ENCODE assay signal across 1 cellular context in genomic region chr17:82200743-82201497, GRCh38.
TF ChIP-seq lines count a peak whose summit lies in the region.

No MANE protein-coding gene starts in this region.

TF ChIP-seq in K562, 482 proteins besides CTCF, POLR2A, EP300 and RAD21 (continued from another document and continues in another):
- TF ChIP-seq ARID4B (CRISPR knock-in tag; IDR thresholded peaks at IDR 0.05) = no peak
- TF ChIP-seq ARID3A (IDR thresholded peaks at IDR 0.05; ENCODE audit: borderline replicate concordance, low read depth, low read length) = no peak; the same call in 1 of the 2 replicates
- TF ChIP-seq MXD1 (CRISPR knock-in tag; IDR thresholded peaks at IDR 0.05; ENCODE audit: borderline replicate concordance, poor library complexity, severe bottlenecking) = no peak
- TF ChIP-seq ZBTB17 (CRISPR knock-in tag; IDR thresholded peaks at IDR 0.05) = no peak
- no peak for TF ChIP-seq C11orf30 (IDR thresholded peaks at IDR 0.05; ENCODE audit: low read depth)
- no peak for TF ChIP-seq FOXK1 (CRISPR knock-in tag; IDR thresholded peaks at IDR 0.05; ENCODE audit: borderline replicate concordance)
- TF ChIP-seq SP1 (CRISPR knock-in tag; IDR thresholded peaks at IDR 0.05) = no peak
- TF ChIP-seq JUN (IDR thresholded peaks at IDR 0.05; ENCODE audit: borderline replicate concordance, low read depth, low read length) = no peak
- no peak for TF ChIP-seq JUN (CRISPR knock-in tag; IDR thresholded peaks at IDR 0.05; ENCODE audit: borderline replicate concordance)
- no peak for TF ChIP-seq EGR1 (conservative IDR thresholded peaks at IDR 0.05)
- no peak for TF ChIP-seq MCM5 (IDR thresholded peaks at IDR 0.05; ENCODE audit: low read depth)
- no peak for TF ChIP-seq HMG20B (CRISPR knock-in tag; IDR thresholded peaks at IDR 0.05)
- no peak for TF ChIP-seq CGGBP1 (CRISPR knock-in tag; IDR thresholded peaks at IDR 0.05)
- no peak for TF ChIP-seq ELK1 (CRISPR knock-in tag; IDR thresholded peaks at IDR 0.05)
- TF ChIP-seq GTF2E2 (tag; IDR thresholded peaks at IDR 0.05) = no peak
- TF ChIP-seq STAG1 (CRISPR knock-in tag; IDR thresholded peaks at IDR 0.05; ENCODE audit: borderline replicate concordance) = no peak
- TF ChIP-seq EWSR1 (IDR thresholded peaks at IDR 0.05; ENCODE audit: borderline replicate concordance, low read depth, partially characterized antibody) = no peak
- TF ChIP-seq IFI16 (CRISPR knock-in tag; IDR thresholded peaks at IDR 0.05) = no peak
- TF ChIP-seq ZNF79 (CRISPR knock-in tag; IDR thresholded peaks at IDR 0.05; ENCODE audit: low read depth) = no peak
- TF ChIP-seq GATA2 (CRISPR knock-in tag; IDR thresholded peaks at IDR 0.05) = no peak
- TF ChIP-seq DPF2 (IDR thresholded peaks at IDR 0.05) = peak; percentile 80
- no peak for TF ChIP-seq NR4A1 (CRISPR knock-in tag; IDR thresholded peaks at IDR 0.05)
- TF ChIP-seq NR4A1 (tag; IDR thresholded peaks at IDR 0.05) = 0 out of 2 replicates have a peak, but pooled peaks have one; percentile 17
- no peak for TF ChIP-seq ZNF134 (CRISPR knock-in tag; conservative IDR thresholded peaks at IDR 0.05)
- no peak for TF ChIP-seq KLF13 (tag; IDR thresholded peaks at IDR 0.05; ENCODE audit: borderline replicate concordance, low read depth)
- TF ChIP-seq PATZ1 (CRISPR knock-in tag; IDR thresholded peaks at IDR 0.05; ENCODE audit: borderline replicate concordance) = no peak
- TF ChIP-seq MXI1 (IDR thresholded peaks at IDR 0.05; ENCODE audit: low read depth, low read length) = no peak
- no peak for TF ChIP-seq ZNF785 (CRISPR knock-in tag; IDR thresholded peaks at IDR 0.05)
- no peak for TF ChIP-seq PBX2 (CRISPR knock-in tag; IDR thresholded peaks at IDR 0.05; ENCODE audit: low read depth)
- TF ChIP-seq PBX2 (tag; conservative IDR thresholded peaks at IDR 0.05; ENCODE audit: low read depth) = no peak
- peak; percentile 94 for TF ChIP-seq LEF1 (IDR thresholded peaks at IDR 0.05)
- no peak for TF ChIP-seq CBX3 (IDR thresholded peaks at IDR 0.05; ENCODE audit: borderline replicate concordance in 1 of 2, low read length in 2 of 2)
- no peak for TF ChIP-seq HMG20A (CRISPR knock-in tag; conservative IDR thresholded peaks at IDR 0.05)
- no peak for TF ChIP-seq PCBP1 (IDR thresholded peaks at IDR 0.05; ENCODE audit: low read depth, low read length, poor library complexity, severe bottlenecking)
- no peak for TF ChIP-seq E2F4 (CRISPR knock-in tag; IDR thresholded peaks at IDR 0.05; ENCODE audit: low read depth)
- TF ChIP-seq HNRNPLL (IDR thresholded peaks at IDR 0.05; ENCODE audit: low read depth, low read length, poor library complexity, severe bottlenecking) = no peak
- 0 out of 2 replicates have a peak, but pooled peaks have one; percentile 4 for TF ChIP-seq NFE2 (IDR thresholded peaks at IDR 0.05; ENCODE audit: low read depth)
- TF ChIP-seq SAFB2 (IDR thresholded peaks at IDR 0.05; ENCODE audit: borderline replicate concordance, low read depth, low read length, severe bottlenecking) = no peak
- no peak for TF ChIP-seq RFX1 (IDR thresholded peaks at IDR 0.05)
- TF ChIP-seq TCF7L2 (IDR thresholded peaks at IDR 0.05; ENCODE audit: low read depth, low read length) = no peak
- TF ChIP-seq ZNF282 (CRISPR knock-in tag; IDR thresholded peaks at IDR 0.05) = no peak
- peak; percentile 55; the same call in 1 of the 2 replicates for TF ChIP-seq NBN (IDR thresholded peaks at IDR 0.05; ENCODE audit: low read depth)
- no peak for TF ChIP-seq CAMTA2 (CRISPR knock-in tag; conservative IDR thresholded peaks at IDR 0.05)
- TF ChIP-seq FOXA1 (IDR thresholded peaks at IDR 0.05; ENCODE audit: borderline replicate concordance) = no peak
- TF ChIP-seq HEY1 (CRISPR knock-in tag; IDR thresholded peaks at IDR 0.05; ENCODE audit: borderline replicate concordance) = no peak
- TF ChIP-seq ZC3H11A (IDR thresholded peaks at IDR 0.05; ENCODE audit: low read depth, low read length) = no peak
- peak; percentile 70 for TF ChIP-seq CBFA2T3 (IDR thresholded peaks at IDR 0.05)
- no peak for TF ChIP-seq ZNF778 (CRISPR knock-in tag; IDR thresholded peaks at IDR 0.05)
- TF ChIP-seq HDAC8 (tag; IDR thresholded peaks at IDR 0.05) = no peak
- no peak for TF ChIP-seq CHD4 (IDR thresholded peaks at IDR 0.05; ENCODE audit: insufficient read depth, insufficient replicate concordance, low read depth, low read length, poor library complexity, severe bottlenecking)
- TF ChIP-seq E2F3 (CRISPR knock-in tag; IDR thresholded peaks at IDR 0.05) = no peak
- TF ChIP-seq SRSF7 (optimal IDR thresholded peaks at IDR 0.05; ENCODE audit: low read depth, low read length) = no peak
- TF ChIP-seq SRSF1 (IDR thresholded peaks at IDR 0.05; ENCODE audit: low read depth, low read length) = no peak
- TF ChIP-seq ZNF354B (CRISPR knock-in tag; IDR thresholded peaks at IDR 0.05) = no peak
- no peak for TF ChIP-seq RAD51 (IDR thresholded peaks at IDR 0.05; ENCODE audit: borderline replicate concordance, low read depth)
- TF ChIP-seq CBFA2T2 (conservative IDR thresholded peaks at IDR 0.05) = 0 out of 2 replicates have a peak, but pooled peaks have one; percentile 30
- TF ChIP-seq ZNF280A (IDR thresholded peaks at IDR 0.05; ENCODE audit: low read depth, partially characterized antibody) = no peak
- TF ChIP-seq FOXM1 (IDR thresholded peaks at IDR 0.05; ENCODE audit: low read depth) = peak; percentile 12; the same call in 1 of the 2 replicates
- no peak for TF ChIP-seq FOXM1 (CRISPR knock-in tag; IDR thresholded peaks at IDR 0.05; ENCODE audit: low read depth)
